In genomic region chr7:93178213-93178612, GRCh38 we compare ENCODE assay signal across 1 cellular context.
TF ChIP-seq lines count a peak whose summit lies in the region.

No MANE protein-coding gene starts in this region.

TF ChIP-seq in HCT116, 20 proteins besides CTCF, POLR2A, EP300 and RAD21 (continued from another document):
- no peak for TF ChIP-seq CBX3 (IDR thresholded peaks at IDR 0.05; ENCODE audit: low read depth)
